ENCODE assay signal across 1 cellular context in the genomic region with DNA sequence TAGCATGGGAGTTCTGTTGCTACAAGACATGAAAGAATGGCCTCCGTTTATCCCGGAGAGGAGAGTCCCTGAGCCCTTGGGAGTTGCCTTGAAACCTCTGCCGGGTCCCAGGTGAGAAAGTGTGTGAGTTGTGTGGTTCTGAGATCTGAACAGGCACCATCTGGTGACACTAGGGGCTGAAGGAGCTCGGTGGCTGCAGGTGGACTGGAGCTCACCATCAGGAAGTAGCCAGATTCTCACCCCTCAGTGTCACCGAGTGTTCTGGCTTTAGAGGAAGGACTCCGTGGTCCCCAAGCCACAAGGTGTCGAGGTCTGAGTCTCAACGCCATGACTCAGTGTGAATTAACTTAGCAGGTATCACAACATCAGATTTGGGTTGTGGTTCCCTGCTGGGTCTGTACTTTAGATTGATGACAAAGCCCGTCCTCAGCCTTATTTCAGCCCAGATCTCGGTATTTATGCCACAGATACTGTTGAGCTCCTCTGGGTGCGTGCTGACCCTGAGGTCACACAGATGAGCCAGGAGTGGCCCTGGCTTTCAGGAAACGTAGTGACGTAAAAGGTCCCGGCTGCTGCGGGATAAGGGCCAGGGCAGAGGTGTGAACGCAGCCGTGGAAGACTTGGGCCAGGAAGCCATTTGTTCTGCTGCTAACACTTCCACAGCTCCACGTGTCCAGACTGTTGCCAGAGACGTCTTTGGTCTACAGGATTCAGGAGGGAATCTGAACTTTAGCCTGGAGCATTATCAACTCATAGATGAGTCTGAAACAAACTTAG.
TF ChIP-seq lines count a peak whose summit lies in the region.

No MANE protein-coding gene starts in this region.

TF ChIP-seq in GM12878, 131 proteins besides CTCF, POLR2A, EP300 and RAD21 (continues in another document):
- TF ChIP-seq, protein P1, sequence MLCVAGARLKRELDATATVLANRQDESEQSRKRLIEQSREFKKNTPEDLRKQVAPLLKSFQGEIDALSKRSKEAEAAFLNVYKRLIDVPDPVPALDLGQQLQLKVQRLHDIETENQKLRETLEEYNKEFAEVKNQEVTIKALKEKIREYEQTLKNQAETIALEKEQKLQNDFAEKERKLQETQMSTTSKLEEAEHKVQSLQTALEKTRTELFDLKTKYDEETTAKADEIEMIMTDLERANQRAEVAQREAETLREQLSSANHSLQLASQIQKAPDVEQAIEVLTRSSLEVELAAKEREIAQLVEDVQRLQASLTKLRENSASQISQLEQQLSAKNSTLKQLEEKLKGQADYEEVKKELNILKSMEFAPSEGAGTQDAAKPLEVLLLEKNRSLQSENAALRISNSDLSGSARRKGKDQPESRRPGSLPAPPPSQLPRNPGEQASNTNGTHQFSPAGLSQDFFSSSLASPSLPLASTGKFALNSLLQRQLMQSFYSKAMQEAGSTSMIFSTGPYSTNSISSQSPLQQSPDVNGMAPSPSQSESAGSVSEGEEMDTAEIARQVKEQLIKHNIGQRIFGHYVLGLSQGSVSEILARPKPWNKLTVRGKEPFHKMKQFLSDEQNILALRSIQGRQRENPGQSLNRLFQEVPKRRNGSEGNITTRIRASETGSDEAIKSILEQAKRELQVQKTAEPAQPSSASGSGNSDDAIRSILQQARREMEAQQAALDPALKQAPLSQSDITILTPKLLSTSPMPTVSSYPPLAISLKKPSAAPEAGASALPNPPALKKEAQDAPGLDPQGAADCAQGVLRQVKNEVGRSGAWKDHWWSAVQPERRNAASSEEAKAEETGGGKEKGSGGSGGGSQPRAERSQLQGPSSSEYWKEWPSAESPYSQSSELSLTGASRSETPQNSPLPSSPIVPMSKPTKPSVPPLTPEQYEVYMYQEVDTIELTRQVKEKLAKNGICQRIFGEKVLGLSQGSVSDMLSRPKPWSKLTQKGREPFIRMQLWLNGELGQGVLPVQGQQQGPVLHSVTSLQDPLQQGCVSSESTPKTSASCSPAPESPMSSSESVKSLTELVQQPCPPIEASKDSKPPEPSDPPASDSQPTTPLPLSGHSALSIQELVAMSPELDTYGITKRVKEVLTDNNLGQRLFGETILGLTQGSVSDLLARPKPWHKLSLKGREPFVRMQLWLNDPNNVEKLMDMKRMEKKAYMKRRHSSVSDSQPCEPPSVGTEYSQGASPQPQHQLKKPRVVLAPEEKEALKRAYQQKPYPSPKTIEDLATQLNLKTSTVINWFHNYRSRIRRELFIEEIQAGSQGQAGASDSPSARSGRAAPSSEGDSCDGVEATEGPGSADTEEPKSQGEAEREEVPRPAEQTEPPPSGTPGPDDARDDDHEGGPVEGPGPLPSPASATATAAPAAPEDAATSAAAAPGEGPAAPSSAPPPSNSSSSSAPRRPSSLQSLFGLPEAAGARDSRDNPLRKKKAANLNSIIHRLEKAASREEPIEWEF (IDR thresholded peaks at IDR 0.05; ENCODE audit: insufficient replicate concordance, low read depth, low read length) = peak; percentile 28
- TF ChIP-seq MXI1 (IDR thresholded peaks at IDR 0.05; ENCODE audit: low read depth, low read length) (0 out of 2 replicates have a peak, but pooled peaks have one; percentile 2), CBFB (IDR thresholded peaks at IDR 0.05; ENCODE audit: low read depth) (no peak), EGR1 (IDR thresholded peaks at IDR 0.05; ENCODE audit: borderline replicate concordance in 1 of 2, low read depth in 2 of 2, low read length in 2 of 2) (no peak), IKZF1 (conservative IDR thresholded peaks at IDR 0.05) (peak; percentile 43), BACH1 (IDR thresholded peaks at IDR 0.05; ENCODE audit: borderline replicate concordance) (0 out of 2 replicates have a peak, but pooled peaks have one; percentile 44), CREB1 (IDR thresholded peaks at IDR 0.05; ENCODE audit: low read depth) (no peak), TAF1 (IDR thresholded peaks at IDR 0.05; ENCODE audit: borderline replicate concordance, low read depth, low read length) (0 out of 2 replicates have a peak, but pooled peaks have one; percentile 20), RUNX3 (IDR thresholded peaks at IDR 0.05; ENCODE audit: low read length) (peak; percentile 42; the same call in 1 of the 2 replicates), YBX1 (IDR thresholded peaks at IDR 0.05) (peak; percentile 89), LARP7 (IDR thresholded peaks at IDR 0.05) (0 out of 2 replicates have a peak, but pooled peaks have one; percentile 11), MTA2 (IDR thresholded peaks at IDR 0.05; ENCODE audit: low read depth) (no peak; the same call in 1 of the 2 replicates), ETV6 (conservative IDR thresholded peaks at IDR 0.05 in 1 of 2, IDR thresholded peaks at IDR 0.05 in 1 of 2; ENCODE audit: borderline replicate concordance in 1 of 2, low read depth in 1 of 2) (no peak), DPF2 (IDR thresholded peaks at IDR 0.05) (0 out of 2 replicates have a peak, but pooled peaks have one; percentile 30), SMC3 (IDR thresholded peaks at IDR 0.05; ENCODE audit: borderline replicate concordance, low read length) (peak; percentile 17; the same call in 1 of the 2 replicates), POU2F2 (IDR thresholded peaks at IDR 0.05; ENCODE audit: borderline replicate concordance, low read depth, low read length) (no peak), SMARCA5 (IDR thresholded peaks at IDR 0.05) (0 out of 2 replicates have a peak, but pooled peaks have one; percentile 57), PAX5 (IDR thresholded peaks at IDR 0.05; ENCODE audit: borderline replicate concordance, low read depth, low read length) (peak; percentile 80; the same call in 1 of the 2 replicates), MTA3 (IDR thresholded peaks at IDR 0.05; ENCODE audit: borderline replicate concordance, low read length) (no peak), GATAD2B (conservative IDR thresholded peaks at IDR 0.05; ENCODE audit: low read depth) (peak; percentile 75; the same call in 1 of the 2 replicates), NR2C2 (IDR thresholded peaks at IDR 0.05; ENCODE audit: borderline replicate concordance, control insufficient read depth, insufficient read length, low read depth) (no peak), NBN (IDR thresholded peaks at IDR 0.05) (peak; percentile 14; the same call in 1 of the 2 replicates), JUNB (IDR thresholded peaks at IDR 0.05) (no peak), MYC (IDR thresholded peaks at IDR 0.05; ENCODE audit: insufficient read depth, insufficient read length, insufficient replicate concordance, low read length, severe bottlenecking) (peak; percentile 48), POLR2AphosphoS5 (IDR thresholded peaks at IDR 0.05; ENCODE audit: low read length) (peak; percentile 74), TCF12 (IDR thresholded peaks at IDR 0.05; ENCODE audit: low read depth, low read length) (peak; percentile 86)
- TF ChIP-seq, protein P2, sequence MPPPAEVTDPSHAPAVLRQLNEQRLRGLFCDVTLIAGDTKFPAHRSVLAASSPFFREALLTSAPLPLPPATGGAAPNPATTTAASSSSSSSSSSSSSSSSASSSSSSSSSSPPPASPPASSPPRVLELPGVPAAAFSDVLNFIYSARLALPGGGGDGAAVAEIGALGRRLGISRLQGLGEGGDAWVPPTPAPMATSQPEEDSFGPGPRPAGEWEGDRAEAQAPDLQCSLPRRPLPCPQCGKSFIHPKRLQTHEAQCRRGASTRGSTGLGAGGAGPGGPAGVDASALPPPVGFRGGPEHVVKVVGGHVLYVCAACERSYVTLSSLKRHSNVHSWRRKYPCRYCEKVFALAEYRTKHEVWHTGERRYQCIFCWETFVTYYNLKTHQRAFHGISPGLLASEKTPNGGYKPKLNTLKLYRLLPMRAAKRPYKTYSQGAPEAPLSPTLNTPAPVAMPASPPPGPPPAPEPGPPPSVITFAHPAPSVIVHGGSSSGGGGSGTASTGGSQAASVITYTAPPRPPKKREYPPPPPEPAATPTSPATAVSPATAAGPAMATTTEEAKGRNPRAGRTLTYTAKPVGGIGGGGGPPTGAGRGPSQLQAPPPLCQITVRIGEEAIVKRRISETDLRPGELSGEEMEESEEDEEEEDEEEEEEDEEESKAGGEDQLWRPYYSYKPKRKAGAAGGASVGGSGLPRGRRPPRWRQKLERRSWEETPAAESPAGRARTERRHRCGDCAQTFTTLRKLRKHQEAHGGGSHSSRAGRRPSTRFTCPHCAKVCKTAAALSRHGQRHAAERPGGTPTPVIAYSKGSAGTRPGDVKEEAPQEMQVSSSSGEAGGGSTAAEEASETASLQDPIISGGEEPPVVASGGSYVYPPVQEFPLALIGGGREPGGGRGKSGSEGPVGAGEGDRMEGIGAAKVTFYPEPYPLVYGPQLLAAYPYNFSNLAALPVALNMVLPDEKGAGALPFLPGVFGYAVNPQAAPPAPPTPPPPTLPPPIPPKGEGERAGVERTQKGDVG (CRISPR knock-in tag; IDR thresholded peaks at IDR 0.05) = no peak
- TF ChIP-seq, protein P3, sequence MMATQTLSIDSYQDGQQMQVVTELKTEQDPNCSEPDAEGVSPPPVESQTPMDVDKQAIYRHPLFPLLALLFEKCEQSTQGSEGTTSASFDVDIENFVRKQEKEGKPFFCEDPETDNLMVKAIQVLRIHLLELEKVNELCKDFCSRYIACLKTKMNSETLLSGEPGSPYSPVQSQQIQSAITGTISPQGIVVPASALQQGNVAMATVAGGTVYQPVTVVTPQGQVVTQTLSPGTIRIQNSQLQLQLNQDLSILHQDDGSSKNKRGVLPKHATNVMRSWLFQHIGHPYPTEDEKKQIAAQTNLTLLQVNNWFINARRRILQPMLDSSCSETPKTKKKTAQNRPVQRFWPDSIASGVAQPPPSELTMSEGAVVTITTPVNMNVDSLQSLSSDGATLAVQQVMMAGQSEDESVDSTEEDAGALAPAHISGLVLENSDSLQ (IDR thresholded peaks at IDR 0.05) = no peak
- TF ChIP-seq, protein P4, sequence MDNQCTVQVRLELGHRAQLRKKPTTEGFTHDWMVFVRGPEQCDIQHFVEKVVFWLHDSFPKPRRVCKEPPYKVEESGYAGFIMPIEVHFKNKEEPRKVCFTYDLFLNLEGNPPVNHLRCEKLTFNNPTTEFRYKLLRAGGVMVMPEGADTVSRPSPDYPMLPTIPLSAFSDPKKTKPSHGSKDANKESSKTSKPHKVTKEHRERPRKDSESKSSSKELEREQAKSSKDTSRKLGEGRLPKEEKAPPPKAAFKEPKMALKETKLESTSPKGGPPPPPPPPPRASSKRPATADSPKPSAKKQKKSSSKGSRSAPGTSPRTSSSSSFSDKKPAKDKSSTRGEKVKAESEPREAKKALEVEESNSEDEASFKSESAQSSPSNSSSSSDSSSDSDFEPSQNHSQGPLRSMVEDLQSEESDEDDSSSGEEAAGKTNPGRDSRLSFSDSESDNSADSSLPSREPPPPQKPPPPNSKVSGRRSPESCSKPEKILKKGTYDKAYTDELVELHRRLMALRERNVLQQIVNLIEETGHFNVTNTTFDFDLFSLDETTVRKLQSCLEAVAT (IDR thresholded peaks at IDR 0.05) = no peak
- TF ChIP-seq, protein P5, sequence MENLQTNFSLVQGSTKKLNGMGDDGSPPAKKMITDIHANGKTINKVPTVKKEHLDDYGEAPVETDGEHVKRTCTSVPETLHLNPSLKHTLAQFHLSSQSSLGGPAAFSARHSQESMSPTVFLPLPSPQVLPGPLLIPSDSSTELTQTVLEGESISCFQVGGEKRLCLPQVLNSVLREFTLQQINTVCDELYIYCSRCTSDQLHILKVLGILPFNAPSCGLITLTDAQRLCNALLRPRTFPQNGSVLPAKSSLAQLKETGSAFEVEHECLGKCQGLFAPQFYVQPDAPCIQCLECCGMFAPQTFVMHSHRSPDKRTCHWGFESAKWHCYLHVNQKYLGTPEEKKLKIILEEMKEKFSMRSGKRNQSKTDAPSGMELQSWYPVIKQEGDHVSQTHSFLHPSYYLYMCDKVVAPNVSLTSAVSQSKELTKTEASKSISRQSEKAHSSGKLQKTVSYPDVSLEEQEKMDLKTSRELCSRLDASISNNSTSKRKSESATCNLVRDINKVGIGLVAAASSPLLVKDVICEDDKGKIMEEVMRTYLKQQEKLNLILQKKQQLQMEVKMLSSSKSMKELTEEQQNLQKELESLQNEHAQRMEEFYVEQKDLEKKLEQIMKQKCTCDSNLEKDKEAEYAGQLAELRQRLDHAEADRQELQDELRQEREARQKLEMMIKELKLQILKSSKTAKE (IDR thresholded peaks at IDR 0.05; ENCODE audit: low read depth, poor library complexity, severe bottlenecking) = no peak
- TF ChIP-seq, protein P6, sequence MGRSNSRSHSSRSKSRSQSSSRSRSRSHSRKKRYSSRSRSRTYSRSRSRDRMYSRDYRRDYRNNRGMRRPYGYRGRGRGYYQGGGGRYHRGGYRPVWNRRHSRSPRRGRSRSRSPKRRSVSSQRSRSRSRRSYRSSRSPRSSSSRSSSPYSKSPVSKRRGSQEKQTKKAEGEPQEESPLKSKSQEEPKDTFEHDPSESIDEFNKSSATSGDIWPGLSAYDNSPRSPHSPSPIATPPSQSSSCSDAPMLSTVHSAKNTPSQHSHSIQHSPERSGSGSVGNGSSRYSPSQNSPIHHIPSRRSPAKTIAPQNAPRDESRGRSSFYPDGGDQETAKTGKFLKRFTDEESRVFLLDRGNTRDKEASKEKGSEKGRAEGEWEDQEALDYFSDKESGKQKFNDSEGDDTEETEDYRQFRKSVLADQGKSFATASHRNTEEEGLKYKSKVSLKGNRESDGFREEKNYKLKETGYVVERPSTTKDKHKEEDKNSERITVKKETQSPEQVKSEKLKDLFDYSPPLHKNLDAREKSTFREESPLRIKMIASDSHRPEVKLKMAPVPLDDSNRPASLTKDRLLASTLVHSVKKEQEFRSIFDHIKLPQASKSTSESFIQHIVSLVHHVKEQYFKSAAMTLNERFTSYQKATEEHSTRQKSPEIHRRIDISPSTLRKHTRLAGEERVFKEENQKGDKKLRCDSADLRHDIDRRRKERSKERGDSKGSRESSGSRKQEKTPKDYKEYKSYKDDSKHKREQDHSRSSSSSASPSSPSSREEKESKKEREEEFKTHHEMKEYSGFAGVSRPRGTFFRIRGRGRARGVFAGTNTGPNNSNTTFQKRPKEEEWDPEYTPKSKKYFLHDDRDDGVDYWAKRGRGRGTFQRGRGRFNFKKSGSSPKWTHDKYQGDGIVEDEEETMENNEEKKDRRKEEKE (IDR thresholded peaks at IDR 0.05) = no peak
- TF ChIP-seq, protein P7, sequence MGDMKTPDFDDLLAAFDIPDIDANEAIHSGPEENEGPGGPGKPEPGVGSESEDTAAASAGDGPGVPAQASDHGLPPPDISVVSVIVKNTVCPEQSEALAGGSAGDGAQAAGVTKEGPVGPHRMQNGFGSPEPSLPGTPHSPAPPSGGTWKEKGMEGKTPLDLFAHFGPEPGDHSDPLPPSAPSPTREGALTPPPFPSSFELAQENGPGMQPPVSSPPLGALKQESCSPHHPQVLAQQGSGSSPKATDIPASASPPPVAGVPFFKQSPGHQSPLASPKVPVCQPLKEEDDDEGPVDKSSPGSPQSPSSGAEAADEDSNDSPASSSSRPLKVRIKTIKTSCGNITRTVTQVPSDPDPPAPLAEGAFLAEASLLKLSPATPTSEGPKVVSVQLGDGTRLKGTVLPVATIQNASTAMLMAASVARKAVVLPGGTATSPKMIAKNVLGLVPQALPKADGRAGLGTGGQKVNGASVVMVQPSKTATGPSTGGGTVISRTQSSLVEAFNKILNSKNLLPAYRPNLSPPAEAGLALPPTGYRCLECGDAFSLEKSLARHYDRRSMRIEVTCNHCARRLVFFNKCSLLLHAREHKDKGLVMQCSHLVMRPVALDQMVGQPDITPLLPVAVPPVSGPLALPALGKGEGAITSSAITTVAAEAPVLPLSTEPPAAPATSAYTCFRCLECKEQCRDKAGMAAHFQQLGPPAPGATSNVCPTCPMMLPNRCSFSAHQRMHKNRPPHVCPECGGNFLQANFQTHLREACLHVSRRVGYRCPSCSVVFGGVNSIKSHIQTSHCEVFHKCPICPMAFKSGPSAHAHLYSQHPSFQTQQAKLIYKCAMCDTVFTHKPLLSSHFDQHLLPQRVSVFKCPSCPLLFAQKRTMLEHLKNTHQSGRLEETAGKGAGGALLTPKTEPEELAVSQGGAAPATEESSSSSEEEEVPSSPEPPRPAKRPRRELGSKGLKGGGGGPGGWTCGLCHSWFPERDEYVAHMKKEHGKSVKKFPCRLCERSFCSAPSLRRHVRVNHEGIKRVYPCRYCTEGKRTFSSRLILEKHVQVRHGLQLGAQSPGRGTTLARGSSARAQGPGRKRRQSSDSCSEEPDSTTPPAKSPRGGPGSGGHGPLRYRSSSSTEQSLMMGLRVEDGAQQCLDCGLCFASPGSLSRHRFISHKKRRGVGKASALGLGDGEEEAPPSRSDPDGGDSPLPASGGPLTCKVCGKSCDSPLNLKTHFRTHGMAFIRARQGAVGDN (IDR thresholded peaks at IDR 0.05) = peak; percentile 78
